Comparison of ENCODE assay signal across 2 cellular contexts in the genomic region with DNA sequence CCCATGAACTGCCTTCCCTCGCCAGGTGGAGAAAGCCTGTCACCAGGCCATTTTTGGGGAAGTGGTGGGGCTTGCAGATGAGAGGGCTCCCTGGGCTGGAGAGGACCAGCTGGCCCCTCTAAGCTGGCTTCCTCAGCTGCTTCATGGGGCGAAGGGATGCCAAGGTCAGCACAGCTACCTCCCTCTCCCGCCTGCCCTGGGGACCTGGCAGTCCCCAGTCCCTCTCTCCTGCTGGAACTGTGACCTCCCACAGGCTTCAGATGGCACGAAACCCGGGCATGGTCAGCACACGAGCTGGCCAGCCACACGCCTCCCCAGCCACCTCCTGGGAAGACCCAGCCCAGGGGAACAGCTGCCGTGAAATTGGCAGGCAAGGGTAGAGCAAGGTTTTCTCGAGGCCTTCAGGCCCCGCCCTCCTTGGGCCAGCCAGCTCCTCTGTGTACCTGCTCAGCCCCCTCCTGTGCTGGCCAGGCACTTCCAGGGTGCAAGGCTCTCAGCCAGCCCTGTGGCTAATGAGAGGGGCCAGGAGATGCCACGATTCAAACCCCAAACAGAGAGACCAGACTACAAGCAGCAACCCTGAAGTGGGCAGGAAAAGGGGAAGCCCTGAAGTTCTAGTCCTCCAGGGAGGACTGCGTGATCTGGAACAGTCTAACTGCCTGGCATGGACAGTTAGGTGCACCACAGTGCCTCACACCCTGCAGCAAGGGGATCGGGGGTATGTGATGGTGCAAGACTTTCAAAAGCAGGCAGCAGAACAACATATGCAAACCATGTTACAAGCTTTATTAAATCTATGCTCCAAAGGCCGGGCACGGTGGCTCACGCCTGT.
TF ChIP-seq lines count a peak whose summit lies in the region.

No MANE protein-coding gene starts in this region.

TF ChIP-seq in A549, 52 proteins besides CTCF, POLR2A, EP300 and RAD21:
- TF ChIP-seq NPAS2 (CRISPR knock-in tag; IDR thresholded peaks at IDR 0.05; ENCODE audit: borderline replicate concordance) = no peak
- no peak for TF ChIP-seq HEYL (CRISPR knock-in tag; IDR thresholded peaks at IDR 0.05)
- no peak for TF ChIP-seq ZC3H11A (IDR thresholded peaks at IDR 0.05)
- TF ChIP-seq GATA3 (IDR thresholded peaks at IDR 0.05; ENCODE audit: borderline replicate concordance) = no peak
- TF ChIP-seq ZNF302 (CRISPR knock-in tag; IDR thresholded peaks at IDR 0.05) = no peak
- TF ChIP-seq, protein P1, sequence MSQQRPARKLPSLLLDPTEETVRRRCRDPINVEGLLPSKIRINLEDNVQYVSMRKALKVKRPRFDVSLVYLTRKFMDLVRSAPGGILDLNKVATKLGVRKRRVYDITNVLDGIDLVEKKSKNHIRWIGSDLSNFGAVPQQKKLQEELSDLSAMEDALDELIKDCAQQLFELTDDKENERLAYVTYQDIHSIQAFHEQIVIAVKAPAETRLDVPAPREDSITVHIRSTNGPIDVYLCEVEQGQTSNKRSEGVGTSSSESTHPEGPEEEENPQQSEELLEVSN (IDR thresholded peaks at IDR 0.05; ENCODE audit: borderline replicate concordance, low read depth) = no peak
- no peak for TF ChIP-seq TFCP2L1 (CRISPR knock-in tag; IDR thresholded peaks at IDR 0.05)

TF ChIP-seq in IMR-90, 13 proteins besides CTCF, POLR2A, EP300 and RAD21:
- TF ChIP-seq, protein P2, sequence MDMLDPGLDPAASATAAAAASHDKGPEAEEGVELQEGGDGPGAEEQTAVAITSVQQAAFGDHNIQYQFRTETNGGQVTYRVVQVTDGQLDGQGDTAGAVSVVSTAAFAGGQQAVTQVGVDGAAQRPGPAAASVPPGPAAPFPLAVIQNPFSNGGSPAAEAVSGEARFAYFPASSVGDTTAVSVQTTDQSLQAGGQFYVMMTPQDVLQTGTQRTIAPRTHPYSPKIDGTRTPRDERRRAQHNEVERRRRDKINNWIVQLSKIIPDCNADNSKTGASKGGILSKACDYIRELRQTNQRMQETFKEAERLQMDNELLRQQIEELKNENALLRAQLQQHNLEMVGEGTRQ (IDR thresholded peaks at IDR 0.05; ENCODE audit: low read depth, low read length) = no peak
- no peak for TF ChIP-seq MXI1 (IDR thresholded peaks at IDR 0.05; ENCODE audit: borderline replicate concordance, low read depth, low read length)
